13 cellular contexts compared by ENCODE assay signal in genomic region chr11:678297-678696, GRCh38. TPM values are rescaled to one million over a fixed set of nuclear protein-coding genes. Genes with fewer than 3 reads are reported as not detected.
A peak's percentile ranks its signal among the peaks of the same experiment; 100 is the strongest.
DNase-seq lines count a peak whose midpoint lies in the region; ATAC-seq and TF ChIP-seq lines count a peak whose summit lies in the region.
"Had no signal": no experiment of that assay in that cellular context is flagged by ENCODE, and none has a peak within 500 bp of the region (broad histone marks: within the 10 kb centered on the region; RNA-seq: fewer than 3 reads in every experiment).

No MANE protein-coding gene starts in this region.

- no peak for TF ChIP-seq CTCF in natural killer cell (IDR thresholded peaks at IDR 0.05)
- no peak for TF ChIP-seq CTCF in nephron progenitor cell (IDR thresholded peaks at IDR 0.05)

- peaks cover 20% of the 10 kb centered on the region for H3K36me3 Mint-ChIP-seq in natural killer cell treated with Interleukin-12 subunit alpha and Interleukin-12 subunit beta and Interleukin-15 and Interleukin-18, amount 100 ng/mL, for 72 hours
- H3K36me3 Mint-ChIP-seq in natural killer cell (peaks cover 19% of the 10 kb centered on the region), nephron progenitor cell (ENCODE audit: low read depth) (peaks cover 60% of the 10 kb centered on the region)

- ATAC-seq in natural killer cell treated with Interleukin-12 subunit alpha and Interleukin-12 subunit beta and Interleukin-15 and Interleukin-18, amount 100 ng/mL, for 72 hours = no peak
- ATAC-seq in natural killer cell (no peak), GM18502 (IDR thresholded peaks at IDR 0.05; ENCODE audit: poor library complexity, unreplicated experiment) (no peak)

- intact Hi-C loops in natural killer cell (cut with micrococcal nuclease) = no loop called here

- DNase-seq in natural killer cell treated with Interleukin-12 subunit alpha and Interleukin-12 subunit beta and Interleukin-15 and Interleukin-18, amount 100 ng/mL, for 72 hours (ENCODE audit: low spot score) = peak; percentile 1
- DNase-seq in natural killer cell (no peak), nephron progenitor cell (no peak), DMS153 treated with DMSO at 0.1 percent for 48 hours (lab: John Stamatoyannopoulos, UW; ENCODE audit: unreplicated experiment) (no peak)
- DNase-seq: 8988T; CD4-positive, alpha-beta memory T cell; DMS153; DMS79 treated with DMSO at 0.1 percent for 48 hours; GF-D8; H9 had no signal

- H3K9me3 Mint-ChIP-seq in natural killer cell treated with Interleukin-12 subunit alpha and Interleukin-12 subunit beta and Interleukin-15 and Interleukin-18, amount 100 ng/mL, for 72 hours = no peaks in the 10 kb centered on the region
- H3K9me3 Mint-ChIP-seq in natural killer cell (no peaks in the 10 kb centered on the region), nephron progenitor cell (no peaks in the 10 kb centered on the region)
- H3K9me3 Mint-ChIP-seq: CD4-positive, alpha-beta memory T cell; H9 had no signal

- H3K4me1 Mint-ChIP-seq in natural killer cell treated with Interleukin-12 subunit alpha and Interleukin-12 subunit beta and Interleukin-15 and Interleukin-18, amount 100 ng/mL, for 72 hours (ENCODE audit: low read depth in 2 of 2) = no peaks in the 10 kb centered on the region
- H3K4me1 Mint-ChIP-seq in natural killer cell (no peaks in the 10 kb centered on the region), nephron progenitor cell (peaks cover 9% of the 10 kb centered on the region)
- H3K4me1 Mint-ChIP-seq: CD14-positive monocyte; CD4-positive, alpha-beta memory T cell had no signal

- H3K4me3 Mint-ChIP-seq in natural killer cell treated with Interleukin-12 subunit alpha and Interleukin-12 subunit beta and Interleukin-15 and Interleukin-18, amount 100 ng/mL, for 72 hours = no peak overlapping the region
- no peak overlapping the region for H3K4me3 Mint-ChIP-seq in natural killer cell
- H3K4me3 Mint-ChIP-seq in nephron progenitor cell = no peak overlapping the region
- H3K4me3 Mint-ChIP-seq: CD14-positive monocyte; CD4-positive, alpha-beta memory T cell; H9 had no signal

- no peak overlapping the region for H3K27ac Mint-ChIP-seq in natural killer cell treated with Interleukin-12 subunit alpha and Interleukin-12 subunit beta and Interleukin-15 and Interleukin-18, amount 100 ng/mL, for 72 hours
- H3K27ac Mint-ChIP-seq in natural killer cell = no peak overlapping the region
- H3K27ac Mint-ChIP-seq in nephron progenitor cell = peak overlapping the region; percentile 47
- H3K27ac Mint-ChIP-seq: CD4-positive, alpha-beta memory T cell had no signal

- no peaks in the 10 kb centered on the region for H3K27me3 Mint-ChIP-seq in natural killer cell treated with Interleukin-12 subunit alpha and Interleukin-12 subunit beta and Interleukin-15 and Interleukin-18, amount 100 ng/mL, for 72 hours
- no peaks in the 10 kb centered on the region for H3K27me3 Mint-ChIP-seq in natural killer cell (ENCODE audit: low read depth in 2 of 2)
- H3K27me3 Mint-ChIP-seq in nephron progenitor cell (ENCODE audit: low read depth, poor library complexity) = no peaks in the 10 kb centered on the region
- H3K27me3 Mint-ChIP-seq: CD4-positive, alpha-beta memory T cell had no signal

RNA-seq across cellular contexts. Expression of gene DEAF1, which starts 16.7 kb away (rescaled TPM):
- 10 to 100 TPM; 23.2 to 83.6 TPM for total RNA-seq in natural killer cell treated with Interleukin-12 subunit alpha and Interleukin-12 subunit beta and Interleukin-15 and Interleukin-18, amount 100 ng/mL, for 72 hours
- 10 to 100 TPM; 25.9 to 26.9 (median 26.8) TPM for total RNA-seq in natural killer cell

RNA-seq across cellular contexts. Expression of gene TMEM80, which starts 17.3 kb away (rescaled TPM):
- 10 to 100 TPM; 15.3 to 20.3 TPM for total RNA-seq in natural killer cell treated with Interleukin-12 subunit alpha and Interleukin-12 subunit beta and Interleukin-15 and Interleukin-18, amount 100 ng/mL, for 72 hours
- 10 to 100 TPM; 17.8 to 42.1 (median 33.0) TPM for total RNA-seq in natural killer cell

RNA-seq across cellular contexts. Expression of gene EPS8L2, which starts 27.7 kb away (rescaled TPM):
- 10 to 100 TPM in 1 of 2 donors, 1 to 10 TPM in 1; 2.9 to 13.0 TPM for total RNA-seq in natural killer cell treated with Interleukin-12 subunit alpha and Interleukin-12 subunit beta and Interleukin-15 and Interleukin-18, amount 100 ng/mL, for 72 hours
- 10 to 100 TPM in 1 of 3 donors, 1 to 10 TPM in 2; 6.9 to 10.9 (median 9.3) TPM for total RNA-seq in natural killer cell

RNA-seq across cellular contexts. Expression of gene DRD4, which starts 41.2 kb away (rescaled TPM):
- 1 to 10 TPM in 1 of 2 donors, under 1 TPM in 1; 0.48 to 1.3 TPM for total RNA-seq in natural killer cell treated with Interleukin-12 subunit alpha and Interleukin-12 subunit beta and Interleukin-15 and Interleukin-18, amount 100 ng/mL, for 72 hours
- total RNA-seq in natural killer cell = 1 to 10 TPM in 1 of 3 donors, under 1 TPM in 2; 0.49 to 1.2 (median 0.61) TPM

RNA-seq across cellular contexts. Expression of gene SCT, which starts 51.3 kb away (rescaled TPM):
- not detected for total RNA-seq in natural killer cell treated with Interleukin-12 subunit alpha and Interleukin-12 subunit beta and Interleukin-15 and Interleukin-18, amount 100 ng/mL, for 72 hours
- total RNA-seq in natural killer cell = not detected
- total RNA-seq: A673; CD4-positive, alpha-beta memory T cell had no signal
